In genomic region chr15:37181339-37181738, GRCh38 we compare ENCODE assay signal across 21 cellular contexts.
DNase-seq lines count a peak whose midpoint lies in the region; ATAC-seq, FAIRE-seq and TF ChIP-seq lines count a peak whose summit lies in the region.
"Had no signal": no experiment of that assay in that cellular context is flagged by ENCODE, and none has a peak within 500 bp of the region (broad histone marks: within the 10 kb centered on the region; RNA-seq: fewer than 3 reads in every experiment).

No MANE protein-coding gene starts in this region.

- TF ChIP-seq EP300 in HepG2 (IDR thresholded peaks at IDR 0.05; ENCODE audit: low read depth in 2 of 2, low read length in 2 of 2) = no peak
- TF ChIP-seq EP300 in HepG2 (CRISPR knock-in tag; IDR thresholded peaks at IDR 0.05; ENCODE audit: borderline replicate concordance) = no peak

- H3K36me3 ChIP-seq in liver (ENCODE audit: control insufficient read depth in 4 of 4, insufficient read depth in 3 of 4, low read depth in 1 of 4, low read length in 3 of 4) = no peaks in the 10 kb centered on the region
- H3K36me3 ChIP-seq in HepG2 (replicated peaks in 1 of 2; ENCODE audit: control insufficient read depth in 1 of 2, insufficient read depth in 2 of 2, low read length in 2 of 2) = no peaks in the 10 kb centered on the region
- H3K36me3 ChIP-seq in MM.1S (replicated peaks; ENCODE audit: insufficient read depth, low read length) = no peaks in the 10 kb centered on the region
- H3K36me3 ChIP-seq in PC-3 (ENCODE audit: low read depth, low read length) = no peaks in the 10 kb centered on the region
- no peaks in the 10 kb centered on the region for H3K36me3 ChIP-seq in small intestine (ENCODE audit: control insufficient read depth in 2 of 2, insufficient read depth in 2 of 2, low read length in 2 of 2)
- H3K36me3 ChIP-seq: HAP-1 had no signal

- CTCF ChIA-PET in HepG2 (lab: Yijun Ruan, JAX; ENCODE audit: low intra/inter-chr PET ratio, low total read pairs) (no interaction called here), PC-3 (lab: Charles Lee) (no interaction called here)

- no peak overlapping the region for H3K4me3 ChIP-seq in liver (ENCODE audit: low read depth in 1 of 3, low read length in 3 of 3)
- no peak overlapping the region for H3K4me3 ChIP-seq in HepG2 (replicated peaks in 1 of 3; ENCODE audit: insufficient read depth in 1 of 3, low read depth in 2 of 3, low read length in 3 of 3)
- H3K4me3 ChIP-seq in MM.1S (ENCODE audit: low read length) = no peak overlapping the region
- no peak overlapping the region for H3K4me3 ChIP-seq in PC-3 (ENCODE audit: low read length)
- no peak overlapping the region for H3K4me3 ChIP-seq in small intestine (ENCODE audit: low read depth in 1 of 2, low read length in 2 of 2)
- H3K4me3 ChIP-seq: HAP-1 had no signal

- H3K9me2 ChIP-seq in MM.1S (replicated peaks; ENCODE audit: insufficient read depth, low read length) = no peaks in the 10 kb centered on the region
- H3K9me2 ChIP-seq in PC-3 (replicated peaks; ENCODE audit: low read length) = no peaks in the 10 kb centered on the region

- H3K4me2 ChIP-seq in HepG2 (ENCODE audit: low read depth, low read length) (no peak overlapping the region), MM.1S (ENCODE audit: low read depth, low read length) (peak overlapping the region; percentile 17; the same call in 1 of the 2 replicates), PC-3 (ENCODE audit: low read length) (no peak overlapping the region)

- POLR2A ChIA-PET in HepG2 (lab: Yijun Ruan, JAX) (no interaction called here), PC-3 (lab: Charles Lee; ENCODE audit: unreplicated experiment) (no interaction called here)

- FAIRE-seq in HepG2 (lab: Jason Lieb, UNC) = no peak
- FAIRE-seq in small intestine (lab: Jason Lieb, UNC) = no peak
- FAIRE-seq: A204.1, G401.6, GM12892, H54 had no signal

- intact Hi-C loops in HepG2 (cut with micrococcal nuclease; ENCODE audit: unreplicated experiment) (no loop called here), PC-3 (cut with micrococcal nuclease) (no loop called here)

- H2AFZ ChIP-seq in HepG2 (ENCODE audit: low read length) (no peak overlapping the region), MM.1S (ENCODE audit: low read length) (peak overlapping the region; percentile 47; the same call in 1 of the 2 replicates), PC-3 (ENCODE audit: low read length) (peak overlapping the region; percentile 4; the same call in 1 of the 2 replicates)

- H3K4me1 ChIP-seq in liver (ENCODE audit: control insufficient read depth in 4 of 4, insufficient read depth in 4 of 4, low read length in 3 of 4) = peaks cover 0 to 10% (median 2%) of the 10 kb centered on the region in 4 donors
- no peaks in the 10 kb centered on the region for H3K4me1 ChIP-seq in HepG2 (ENCODE audit: insufficient read depth, low read length)
- H3K4me1 ChIP-seq in MM.1S (ENCODE audit: low read length) = no peaks in the 10 kb centered on the region
- peaks cover 11% of the 10 kb centered on the region for H3K4me1 ChIP-seq in PC-3 (ENCODE audit: insufficient read depth, low read length)
- no peaks in the 10 kb centered on the region for H3K4me1 ChIP-seq in small intestine (ENCODE audit: control insufficient read depth in 2 of 2, insufficient read depth in 1 of 2, low read depth in 1 of 2, low read length in 1 of 2)
- H3K4me1 ChIP-seq: HAP-1 had no signal

- no peaks in the 10 kb centered on the region for H3K79me2 ChIP-seq in HepG2 (ENCODE audit: insufficient read depth, low read length)
- no peaks in the 10 kb centered on the region for H3K79me2 ChIP-seq in MM.1S (ENCODE audit: low read length)
- no peaks in the 10 kb centered on the region for H3K79me2 ChIP-seq in PC-3 (ENCODE audit: low read length)

- DNase-seq in HepG2 (ENCODE audit: low spot score) (no peak), MM.1S (peak; percentile 7), PC-3 (no peak), small intestine (peak; percentile 33), kidney glomerular epithelial cell (lab: John Stamatoyannopoulos, UW) (no peak)
- DNase-seq: C1 segment of cervical spinal cord; CD4-positive, alpha-beta memory T cell; COR-L47; DMS153; DND-41; GOT3; HFFc6 had no signal

- BruUV-seq in HepG2 (replicated peaks; lab: Mats Ljungman, UMichigan) (no TSS peak), PC-3 (replicated peaks; lab: Mats Ljungman, UMichigan) (no TSS peak)

- H3F3A ChIP-seq in MM.1S (ENCODE audit: insufficient read depth, low read length) (no peaks in the 10 kb centered on the region), PC-3 (ENCODE audit: low read length, unreplicated experiment) (no peaks in the 10 kb centered on the region)

- TF ChIP-seq POLR2A in HepG2 (IDR thresholded peaks at IDR 0.05; ENCODE audit: insufficient read depth in 1 of 2, low read depth in 2 of 2, low read length in 2 of 2) = no peak

- no peak for TF ChIP-seq CTCF in liver (IDR thresholded peaks at IDR 0.05; ENCODE audit: low read depth, low read length, missing input control)
- no peak for TF ChIP-seq CTCF in HepG2 (CRISPR knock-in tag; IDR thresholded peaks at IDR 0.05)
- no peak for TF ChIP-seq CTCF in MM.1S (IDR thresholded peaks at IDR 0.05; ENCODE audit: low read length)
- TF ChIP-seq CTCF in PC-3 (conservative IDR thresholded peaks at IDR 0.05; ENCODE audit: low read depth, low read length) = no peak

- in situ Hi-C loops in HepG2 (cut with HindIII; ENCODE audit: extremely low pct_ligation_motif_present, low pct_unique_long_range_greater_than_20kb) = no loop called here

- no peak for ATAC-seq in HepG2
- ATAC-seq in PC-3 = no peak
- ATAC-seq in HG03342 (IDR thresholded peaks at IDR 0.05; ENCODE audit: unreplicated experiment) = no peak
- ATAC-seq in GM18517 (IDR thresholded peaks at IDR 0.05; ENCODE audit: unreplicated experiment) = no peak

- no peaks in the 10 kb centered on the region for H4K20me1 ChIP-seq in HepG2 (ENCODE audit: insufficient read depth, low read length)
- H4K20me1 ChIP-seq in MM.1S (ENCODE audit: insufficient read depth, low read length) = no peaks in the 10 kb centered on the region
- H4K20me1 ChIP-seq in PC-3 (ENCODE audit: low read length) = no peaks in the 10 kb centered on the region

- 37% methylated on average over 1 of the region's 1 CpG for WGBS in liver
- 0% methylated on average over 1 of the region's 1 CpG for WGBS in HepG2 (ENCODE audit: low lambda C conversion rate)
- WGBS in small intestine, 3 donors = 58 to 76% (median 62%) methylated on average over 1 of the region's 1 CpG

- H3K9me3 ChIP-seq in liver (ENCODE audit: control insufficient read depth in 4 of 4, low read length in 3 of 4) = peaks cover 3 to 17% (median 6%) of the 10 kb centered on the region in 4 donors
- no peaks in the 10 kb centered on the region for H3K9me3 ChIP-seq in HepG2 (ENCODE audit: low read length)
- H3K9me3 ChIP-seq in MM.1S (replicated peaks; ENCODE audit: insufficient read depth, low read length) = no peaks in the 10 kb centered on the region
- H3K9me3 ChIP-seq in PC-3 (ENCODE audit: low read length) = 0 out of 2 replicates have a peak, but pooled peaks cover 6% of the 10 kb centered on the region
- H3K9me3 ChIP-seq in small intestine (ENCODE audit: control insufficient read depth, low read depth) = no peaks in the 10 kb centered on the region
- H3K9me3 ChIP-seq: HAP-1 had no signal

- H3K9ac ChIP-seq in liver (ENCODE audit: low read depth in 1 of 2, low read length in 2 of 2) (peak overlapping the region in 1 of 2 donors; percentile 29), HepG2 (ENCODE audit: insufficient read depth, low read depth, low read length) (no peak overlapping the region), MM.1S (ENCODE audit: low read length) (no peak overlapping the region), PC-3 (ENCODE audit: low read length) (no peak overlapping the region)

- H3K27me3 ChIP-seq in liver (ENCODE audit: control insufficient read depth in 4 of 4, insufficient read depth in 4 of 4, low read length in 3 of 4) (no peaks in the 10 kb centered on the region), HepG2 (ENCODE audit: control insufficient read depth in 1 of 2, insufficient read depth in 2 of 2, low read length in 2 of 2) (no peaks in the 10 kb centered on the region), MM.1S (replicated peaks; ENCODE audit: insufficient read depth, low read length) (no peaks in the 10 kb centered on the region), PC-3 (ENCODE audit: low read length) (no peaks in the 10 kb centered on the region), small intestine (ENCODE audit: control insufficient read depth in 2 of 2, insufficient read depth in 2 of 2, low read length in 2 of 2) (no peaks in the 10 kb centered on the region)

- H3K27ac ChIP-seq in liver (ENCODE audit: low read depth in 1 of 2, low read length in 2 of 2) = peak overlapping the region; percentile 36 to 57
- H3K27ac ChIP-seq in HepG2 (ENCODE audit: extremely low read length, insufficient read depth, low read length) = no peak overlapping the region
- no peak overlapping the region for H3K27ac ChIP-seq in MM.1S (ENCODE audit: low read length)
- H3K27ac ChIP-seq in PC-3 (ENCODE audit: low read length) = no peak overlapping the region
- no peak overlapping the region for H3K27ac ChIP-seq in small intestine (ENCODE audit: low read depth in 1 of 2, low read length in 1 of 2)
- H3K27ac ChIP-seq: 22Rv1 had no signal

- TF ChIP-seq RAD21 in liver (IDR thresholded peaks at IDR 0.05) = peak in 1 of 2 donors; percentile 23
- no peak for TF ChIP-seq RAD21 in HepG2 (CRISPR knock-in tag; IDR thresholded peaks at IDR 0.05)

TF ChIP-seq in liver, 16 proteins besides CTCF, POLR2A, EP300 and RAD21 (continues in another document):
- no peak for TF ChIP-seq JUND (IDR thresholded peaks at IDR 0.05)
- TF ChIP-seq HNF4A (conservative IDR thresholded peaks at IDR 0.05) = peak; percentile 53 to 69
- TF ChIP-seq RXRA (IDR thresholded peaks at IDR 0.05) = no peak
- TF ChIP-seq HNF4G (IDR thresholded peaks at IDR 0.05) = no peak
- no peak for TF ChIP-seq FOXA2 (IDR thresholded peaks at IDR 0.05)
- TF ChIP-seq TAF1 (conservative IDR thresholded peaks at IDR 0.05) = no peak
- no peak for TF ChIP-seq EGR1 (IDR thresholded peaks at IDR 0.05; ENCODE audit: low read depth in 2 of 2)

TF ChIP-seq in HepG2, 621 proteins besides CTCF, POLR2A, EP300 and RAD21 (continues in another document):
- TF ChIP-seq DPF2 (CRISPR knock-in tag; IDR thresholded peaks at IDR 0.05; ENCODE audit: borderline replicate concordance, low read depth) = no peak
- no peak for TF ChIP-seq CREBL2 (CRISPR knock-in tag; IDR thresholded peaks at IDR 0.05; ENCODE audit: borderline replicate concordance)
- TF ChIP-seq ZFP1 (CRISPR knock-in tag; IDR thresholded peaks at IDR 0.05) = no peak
- TF ChIP-seq JUNB (CRISPR knock-in tag; IDR thresholded peaks at IDR 0.05; ENCODE audit: borderline replicate concordance) = no peak
- no peak for TF ChIP-seq NFE2 (CRISPR knock-in tag; IDR thresholded peaks at IDR 0.05)
- no peak for TF ChIP-seq ZFP36L1 (CRISPR knock-in tag; IDR thresholded peaks at IDR 0.05)
- no peak for TF ChIP-seq ATRX (CRISPR knock-in tag; IDR thresholded peaks at IDR 0.05; ENCODE audit: borderline replicate concordance)
- TF ChIP-seq CBX2 (IDR thresholded peaks at IDR 0.05; ENCODE audit: low read depth, low read length) = no peak
- no peak for TF ChIP-seq CBX2 (CRISPR knock-in tag; IDR thresholded peaks at IDR 0.05; ENCODE audit: low read depth)
- TF ChIP-seq ZNF24 (IDR thresholded peaks at IDR 0.05) = no peak
- TF ChIP-seq TMF1 (CRISPR knock-in tag; IDR thresholded peaks at IDR 0.05; ENCODE audit: low read depth) = no peak

Comparison
In these comparisons a context has a peak if more than half of its experiments do, and no peak if none do; other contexts are left out.
1. H3K27ac ChIP-seq: peak in liver (2 of 2); none in HepG2 (single experiment), MM.1S (single experiment), PC-3 (single experiment) and small intestine (0 of 2).
2. DNase-seq: peak in MM.1S (single experiment) and small intestine (single experiment); none in HepG2 (single experiment), PC-3 (single experiment) and kidney glomerular epithelial cell (single experiment).